Comparison of ENCODE assay signal across 36 cellular contexts in the genomic region with DNA sequence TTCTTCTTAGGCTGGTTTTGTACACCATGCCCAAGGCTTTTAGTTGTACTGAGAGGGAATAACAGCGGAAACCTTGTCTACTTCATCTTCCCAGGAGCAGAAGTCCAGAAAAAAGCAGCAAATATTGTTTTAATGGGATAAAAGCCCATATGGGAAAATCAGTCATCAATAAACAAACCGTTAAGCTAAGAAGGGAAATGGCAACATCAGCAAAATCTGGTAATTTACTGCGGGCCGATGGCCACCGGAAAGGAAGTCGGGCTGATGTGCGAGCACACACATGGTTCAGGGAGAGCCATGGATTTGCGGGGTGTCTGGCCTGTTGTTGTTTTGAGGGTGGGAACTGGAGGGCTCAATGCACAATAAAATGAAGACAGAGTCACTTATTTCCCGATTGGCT.
"Had no signal": no experiment of that assay in that cellular context is flagged by ENCODE, and none has a peak within 500 bp of the region (broad histone marks: within the 10 kb centered on the region; RNA-seq: fewer than 3 reads in every experiment).

No MANE protein-coding gene starts in this region.

- H3K27me3 Mint-ChIP-seq: activated CD8-positive, alpha-beta T cell treated with anti-CD3 and anti-CD28 coated beads for 36 hours had no signal

- H3K27ac ChIP-seq: adrenal gland, body of pancreas, brain microvascular endothelial cell, breast epithelium, VCaP had no signal

- H3K4me1 Mint-ChIP-seq: activated naive CD8-positive, alpha-beta T cell treated with anti-CD3 and anti-CD28 coated beads for 36 hours; activated T-helper 17 cell treated with anti-CD3 and anti-CD28 coated beads, Interleukin-2, amount 50 U/mL, for 72 hours had no signal

- H3K27me3 ChIP-seq: adrenal gland, body of pancreas, brain microvascular endothelial cell, breast epithelium had no signal

- H3K4me3 ChIP-seq: adrenal gland, body of pancreas, breast epithelium had no signal

- H3K4me3 Mint-ChIP-seq: activated B cell treated with CpG ODN at 0.5 μM for 24 hours; activated CD4-positive, alpha-beta memory T cell treated with anti-CD3 and anti-CD28 coated beads for 36 hours; activated CD8-positive, alpha-beta T cell treated with anti-CD3 and anti-CD28 coated beads for 36 hours; activated naive CD4-positive, alpha-beta T cell treated with anti-CD3 and anti-CD28 coated beads for 36 hours; activated naive CD8-positive, alpha-beta T cell treated with anti-CD3 and anti-CD28 coated beads for 36 hours; activated T-cell treated with anti-CD3 and anti-CD28 coated beads, Interleukin-2, amount 50 U/mL, for 4 hours; activated T-cell treated with anti-CD3 and anti-CD28 coated beads, Interleukin-2, amount 50 U/mL, for 72 hours; activated T-helper 1 cell treated with anti-CD3 and anti-CD28 coated beads, Interleukin-12 subunit alpha, Interleukin-12 subunit beta, Interleukin-2, Interleukin-4 antibody, amounts not matched to agents 30 ng/mL and 10 ng/mL and 1 ng/mL, durations not matched to agents 14 hours and 24 hours and 36 hours; activated T-helper 17 cell treated with anti-CD3 and anti-CD28 coated beads, Interleukin-2, amount 50 U/mL, for 72 hours; T-helper 1 cell treated with Interleukin-12 subunit alpha and Interleukin-12 subunit beta and Interleukin-4 antibody, amounts not matched to agents 30 μg/mL and 1 μg/mL, for 36 hours; T-helper 2 cell treated with Interferon-gamma antibody and Interleukin-4, amounts not matched to agents 5 μg/mL and 100 μg/mL, for 36 hours had no signal

- DNase-seq: activated B cell treated with CpG ODN at 0.5 μM for 24 hours; activated CD4-positive, alpha-beta memory T cell treated with anti-CD3 and anti-CD28 coated beads for 36 hours; activated CD4-positive, alpha-beta T cell treated with anti-CD3 and anti-CD28 coated beads for 48 hours; activated CD4-positive, alpha-beta T cell treated with anti-CD3 and anti-CD28 coated beads, Interleukin-2, amount 50 U/mL, for 1 hour; activated CD4-positive, alpha-beta T cell treated with anti-CD3 and anti-CD28 coated beads, Interleukin-2, amount 50 U/mL, for 4 hours; activated CD4-positive, CD25-positive, alpha-beta regulatory T cell treated with anti-CD3 and anti-CD28 coated beads, Interleukin-2, amount 50 U/mL, for 72 hours; activated CD8-positive, alpha-beta memory T cell treated with anti-CD3 and anti-CD28 coated beads, Interleukin-2, amount 50 U/mL, for 4 hours; activated CD8-positive, alpha-beta T cell treated with anti-CD3 and anti-CD28 coated beads for 36 hours; activated effector memory CD4-positive, alpha-beta T cell treated with anti-CD3 and anti-CD28 coated beads, Interleukin-2, amount 50 U/mL, for 16 hours; activated gamma-delta T cell treated with Interleukin-2 at 50 U/mL for 16 hours; activated naive CD4-positive, alpha-beta T cell; activated naive CD4-positive, alpha-beta T cell treated with anti-CD3 and anti-CD28 coated beads for 36 hours; activated naive CD4-positive, alpha-beta T cell treated with anti-CD3 and anti-CD28 coated beads, Interleukin-2, amount 50 U/mL, for 16 hours; activated naive CD8-positive, alpha-beta T cell treated with anti-CD3 and anti-CD28 coated beads for 36 hours; activated T-cell treated with anti-CD3 and anti-CD28 coated beads for 4 hours; activated T-cell treated with anti-CD3 and anti-CD28 coated beads, Interleukin-2, amount 50 U/mL, for 1 hour; activated T-cell treated with anti-CD3 and anti-CD28 coated beads, Interleukin-2, amount 50 U/mL, for 4 hours; activated T-cell treated with anti-CD3 and anti-CD28 coated beads, Interleukin-2, amount 50 U/mL, for 72 hours; adrenal gland; amniotic stem cell; aorta; body of pancreas; brain microvascular endothelial cell; central memory CD4-positive, alpha-beta T cell; T-helper 1 cell; T-helper 2 cell; T-helper 9 cell had no signal

- H3K9me3 Mint-ChIP-seq: activated B cell treated with CpG ODN at 0.5 μM for 24 hours; activated CD4-positive, alpha-beta memory T cell treated with anti-CD3 and anti-CD28 coated beads for 36 hours; activated CD8-positive, alpha-beta T cell treated with anti-CD3 and anti-CD28 coated beads for 36 hours; activated naive CD4-positive, alpha-beta T cell treated with anti-CD3 and anti-CD28 coated beads for 36 hours; activated naive CD4-positive, alpha-beta T cell treated with anti-CD3 and anti-CD28 coated beads, Interleukin-2, amount 50 U/mL, for 72 hours; activated naive CD8-positive, alpha-beta T cell treated with anti-CD3 and anti-CD28 coated beads for 36 hours; activated T-cell treated with anti-CD3 and anti-CD28 coated beads, Interleukin-2, amount 50 U/mL, for 4 hours; activated T-cell treated with anti-CD3 and anti-CD28 coated beads, Interleukin-2, amount 50 U/mL, for 72 hours; activated T-helper 1 cell treated with anti-CD3 and anti-CD28 coated beads, Interleukin-12 subunit alpha, Interleukin-12 subunit beta, Interleukin-2, Interleukin-4 antibody, amounts not matched to agents 30 ng/mL and 10 ng/mL and 1 ng/mL, durations not matched to agents 14 hours and 24 hours and 36 hours; T-helper 1 cell treated with Interleukin-12 subunit alpha and Interleukin-12 subunit beta and Interleukin-4 antibody, amounts not matched to agents 30 μg/mL and 1 μg/mL, for 36 hours; T-helper 2 cell treated with Interferon-gamma antibody and Interleukin-4, amounts not matched to agents 5 μg/mL and 100 μg/mL, for 36 hours had no signal

- H3K9me3 ChIP-seq: adrenal gland, body of pancreas, breast epithelium had no signal

- ATAC-seq: activated CD8-positive, alpha-beta T cell treated with anti-CD3 and anti-CD28 coated beads for 36 hours; activated naive CD4-positive, alpha-beta T cell treated with anti-CD3 and anti-CD28 coated beads, Interleukin-2, amount 50 U/mL, for 72 hours; activated T-cell treated with anti-CD3 and anti-CD28 coated beads, Interleukin-2, amount 50 U/mL, for 4 hours; activated T-cell treated with anti-CD3 and anti-CD28 coated beads, Interleukin-2, amount 50 U/mL, for 72 hours; activated T-helper 17 cell treated with anti-CD3 and anti-CD28 coated beads, Interleukin-2, amount 50 U/mL, for 72 hours; body of pancreas had no signal

- H3K27ac Mint-ChIP-seq: activated B cell treated with CpG ODN at 0.5 μM for 24 hours; activated CD4-positive, alpha-beta memory T cell treated with anti-CD3 and anti-CD28 coated beads for 36 hours; activated CD8-positive, alpha-beta T cell treated with anti-CD3 and anti-CD28 coated beads for 36 hours; activated naive CD4-positive, alpha-beta T cell treated with anti-CD3 and anti-CD28 coated beads for 36 hours; activated naive CD4-positive, alpha-beta T cell treated with anti-CD3 and anti-CD28 coated beads, Interleukin-2, amount 50 U/mL, for 72 hours; activated naive CD8-positive, alpha-beta T cell treated with anti-CD3 and anti-CD28 coated beads for 36 hours; activated T-cell treated with anti-CD3 and anti-CD28 coated beads, Interleukin-2, amount 50 U/mL, for 72 hours; activated T-helper 1 cell treated with anti-CD3 and anti-CD28 coated beads, Interleukin-12 subunit alpha, Interleukin-12 subunit beta, Interleukin-2, Interleukin-4 antibody, amounts not matched to agents 30 ng/mL and 10 ng/mL and 1 ng/mL, durations not matched to agents 14 hours and 24 hours and 36 hours; activated T-helper 17 cell treated with anti-CD3 and anti-CD28 coated beads, Interleukin-2, amount 50 U/mL, for 72 hours; T-helper 1 cell treated with Interleukin-12 subunit alpha and Interleukin-12 subunit beta and Interleukin-4 antibody, amounts not matched to agents 30 μg/mL and 1 μg/mL, for 36 hours; T-helper 2 cell treated with Interferon-gamma antibody and Interleukin-4, amounts not matched to agents 5 μg/mL and 100 μg/mL, for 36 hours had no signal

- H3K36me3 ChIP-seq: adrenal gland, brain microvascular endothelial cell, breast epithelium had no signal

- FAIRE-seq: astrocyte, TTC549 had no signal

- H3K36me3 Mint-ChIP-seq: activated CD4-positive, alpha-beta memory T cell treated with anti-CD3 and anti-CD28 coated beads for 36 hours; activated naive CD4-positive, alpha-beta T cell treated with anti-CD3 and anti-CD28 coated beads, Interleukin-2, amount 50 U/mL, for 72 hours; activated naive CD8-positive, alpha-beta T cell treated with anti-CD3 and anti-CD28 coated beads for 36 hours had no signal

- H3K4me1 ChIP-seq: adrenal gland, body of pancreas, breast epithelium had no signal
